Comparison of ENCODE assay signal across 8 cellular contexts in the genomic region with DNA sequence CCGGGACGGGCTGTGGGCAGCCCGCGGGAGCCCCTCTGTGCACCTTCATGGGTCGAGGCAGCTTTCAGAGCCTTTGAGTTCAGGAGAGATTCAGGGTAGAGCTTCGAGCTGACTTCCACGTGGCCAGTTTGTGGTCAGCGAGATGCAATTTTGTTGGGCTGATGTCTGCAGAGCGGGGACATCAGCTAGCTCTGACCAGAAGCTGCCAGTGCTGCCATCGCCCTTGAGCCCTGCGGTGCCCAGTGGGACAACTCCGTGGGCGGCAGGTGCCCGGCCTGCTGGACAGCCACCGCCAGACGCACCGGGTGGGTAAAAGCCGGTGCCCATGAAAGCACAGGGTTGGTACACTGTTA. TPM values are rescaled to one million over a fixed set of nuclear protein-coding genes. Genes with fewer than 3 reads are reported as not detected.
A peak's percentile ranks its signal among the peaks of the same experiment; 100 is the strongest.
DNase-seq lines count a peak whose midpoint lies in the region; ATAC-seq and TF ChIP-seq lines count a peak whose summit lies in the region.

No MANE protein-coding gene starts in this region.

- DNase-seq in activated naive CD8-positive, alpha-beta T cell treated with anti-CD3 and anti-CD28 coated beads for 36 hours = no peak
- DNase-seq in spleen (peak; percentile 86), islet precursor cell (no peak), middle frontal gyrus (ENCODE audit: extremely low spot score, low spot score) (no peak)

- intact Hi-C loops in spleen (cut with DNase I; ENCODE audit: low total_unique reads) = no loop called here

- no peaks in the 10 kb centered on the region for H3K9me3 ChIP-seq in iPS-15b (ENCODE audit: control insufficient read depth, insufficient read depth, low read length)
- no peaks in the 10 kb centered on the region for H3K9me3 ChIP-seq in spleen

- 1 to 6% (median 5%) methylated on average over 8 to 18 of the region's 18 CpGs for WGBS in spleen, 5 donors

- H3K36me3 Mint-ChIP-seq in activated naive CD8-positive, alpha-beta T cell treated with anti-CD3 and anti-CD28 coated beads for 36 hours = peaks cover 1% of the 10 kb centered on the region

- H3K27ac ChIP-seq in spleen = peak overlapping the region; percentile 58 to 99 (median 91)

- no peak for TF ChIP-seq CTCF in spleen (IDR thresholded peaks at IDR 0.05 in 8 of 11, conservative IDR thresholded peaks at IDR 0.05 in 3 of 11)

- H3K4me3 ChIP-seq in iPS-15b (ENCODE audit: low read depth, low read length) = peak overlapping the region; percentile 58
- peak overlapping the region; percentile 85 to 98 (median 96) for H3K4me3 ChIP-seq in spleen

- H3K4me1 ChIP-seq in iPS-15b (ENCODE audit: control insufficient read depth, insufficient read depth, low read length) (peaks cover 11% of the 10 kb centered on the region), spleen (peaks cover 21 to 76% (median 46%) of the 10 kb centered on the region in 6 donors)

- peak; percentile 26 for ATAC-seq in GM18867 (IDR thresholded peaks at IDR 0.05; ENCODE audit: unreplicated experiment)
- peak; percentile 6 for ATAC-seq in HG02943 (IDR thresholded peaks at IDR 0.05; ENCODE audit: low read depth, unreplicated experiment)
- ATAC-seq in GM19328 (IDR thresholded peaks at IDR 0.05; ENCODE audit: unreplicated experiment) = no peak

- H3K4me1 Mint-ChIP-seq in activated naive CD8-positive, alpha-beta T cell treated with anti-CD3 and anti-CD28 coated beads for 36 hours = peaks cover 15% of the 10 kb centered on the region

- no peaks in the 10 kb centered on the region for H3K9me3 Mint-ChIP-seq in activated naive CD8-positive, alpha-beta T cell treated with anti-CD3 and anti-CD28 coated beads for 36 hours

- H3K27ac Mint-ChIP-seq in activated naive CD8-positive, alpha-beta T cell treated with anti-CD3 and anti-CD28 coated beads for 36 hours = peak overlapping the region; percentile 79

- no peaks in the 10 kb centered on the region for H3K27me3 Mint-ChIP-seq in activated naive CD8-positive, alpha-beta T cell treated with anti-CD3 and anti-CD28 coated beads for 36 hours

- H3K27me3 ChIP-seq in iPS-15b (ENCODE audit: control insufficient read depth, insufficient read depth, low read length) (no peaks in the 10 kb centered on the region), spleen (replicated peaks in 1 of 7) (no peaks in the 10 kb centered on the region)

- H3K9ac ChIP-seq in iPS-15b (ENCODE audit: low read depth, low read length) = peak overlapping the region; percentile 79

- peak overlapping the region; percentile 86 for H3K4me3 Mint-ChIP-seq in activated naive CD8-positive, alpha-beta T cell treated with anti-CD3 and anti-CD28 coated beads for 36 hours

- H3K36me3 ChIP-seq in iPS-15b (ENCODE audit: control insufficient read depth, insufficient read depth, low read length) = peaks cover 8% of the 10 kb centered on the region
- peaks cover 0 to 29% (median 4%) of the 10 kb centered on the region in 6 donors for H3K36me3 ChIP-seq in spleen

- no peak for TF ChIP-seq POLR2A in spleen (IDR thresholded peaks at IDR 0.05)

RNA-seq across cellular contexts. Expression of a gene that starts 0.7 kb away (rescaled TPM):
- total RNA-seq in activated naive CD8-positive, alpha-beta T cell treated with anti-CD3 and anti-CD28 coated beads for 36 hours = 100 to 1,000 TPM; 231 to 243 TPM
- 100 to 1,000 TPM; 160 to 292 (median 229) TPM for total RNA-seq in spleen
- polyA plus RNA-seq in spleen = 100 to 1,000 TPM; 108 to 177 (median 125) TPM

RNA-seq across cellular contexts. Expression of a gene that starts 29.3 kb away (rescaled TPM):
- 10 to 100 TPM; 47.7 to 51.9 TPM for total RNA-seq in activated naive CD8-positive, alpha-beta T cell treated with anti-CD3 and anti-CD28 coated beads for 36 hours
- 10 to 100 TPM; 26.0 to 56.4 (median 50.9) TPM for total RNA-seq in spleen
- polyA plus RNA-seq in spleen = 10 to 100 TPM; 13.9 to 44.5 (median 17.4) TPM

RNA-seq across cellular contexts. Expression of a gene that starts 41.9 kb away (rescaled TPM):
- 1 to 10 TPM in 1 of 2 experiments, under 1 TPM in 1; 0.94 to 1.0 TPM for total RNA-seq in activated naive CD8-positive, alpha-beta T cell treated with anti-CD3 and anti-CD28 coated beads for 36 hours
- total RNA-seq in spleen = under 1 TPM in 1 of 7 donors, not detected in 6; 0.42 TPM
- under 1 TPM in 2 of 3 donors, not detected in 1; 0.29 to 0.42 TPM for polyA plus RNA-seq in spleen

RNA-seq across cellular contexts. Expression of a gene that starts 42.0 kb away (rescaled TPM):
- total RNA-seq in activated naive CD8-positive, alpha-beta T cell treated with anti-CD3 and anti-CD28 coated beads for 36 hours = 10 to 100 TPM; 13.3 to 15.9 TPM
- total RNA-seq in spleen = 10 to 100 TPM in 1 of 7 donors, 1 to 10 TPM in 6; 4.2 to 14.7 (median 7.0) TPM
- 10 to 100 TPM in 1 of 3 donors, 1 to 10 TPM in 2; 7.3 to 11.6 (median 8.5) TPM for polyA plus RNA-seq in spleen

RNA-seq across cellular contexts. Expression of a gene that starts 50.1 kb away (rescaled TPM):
- total RNA-seq in activated naive CD8-positive, alpha-beta T cell treated with anti-CD3 and anti-CD28 coated beads for 36 hours = 10 to 100 TPM; 54.4 to 56.5 TPM
- 10 to 100 TPM in 6 of 7 donors, 1 to 10 TPM in 1; 8.9 to 23.2 (median 14.5) TPM for total RNA-seq in spleen
- polyA plus RNA-seq in spleen = 10 to 100 TPM in 1 of 3 donors, 1 to 10 TPM in 2; 6.3 to 14.5 (median 8.5) TPM
